Comparison of ENCODE assay signal across 12 cellular contexts in the genomic region with DNA sequence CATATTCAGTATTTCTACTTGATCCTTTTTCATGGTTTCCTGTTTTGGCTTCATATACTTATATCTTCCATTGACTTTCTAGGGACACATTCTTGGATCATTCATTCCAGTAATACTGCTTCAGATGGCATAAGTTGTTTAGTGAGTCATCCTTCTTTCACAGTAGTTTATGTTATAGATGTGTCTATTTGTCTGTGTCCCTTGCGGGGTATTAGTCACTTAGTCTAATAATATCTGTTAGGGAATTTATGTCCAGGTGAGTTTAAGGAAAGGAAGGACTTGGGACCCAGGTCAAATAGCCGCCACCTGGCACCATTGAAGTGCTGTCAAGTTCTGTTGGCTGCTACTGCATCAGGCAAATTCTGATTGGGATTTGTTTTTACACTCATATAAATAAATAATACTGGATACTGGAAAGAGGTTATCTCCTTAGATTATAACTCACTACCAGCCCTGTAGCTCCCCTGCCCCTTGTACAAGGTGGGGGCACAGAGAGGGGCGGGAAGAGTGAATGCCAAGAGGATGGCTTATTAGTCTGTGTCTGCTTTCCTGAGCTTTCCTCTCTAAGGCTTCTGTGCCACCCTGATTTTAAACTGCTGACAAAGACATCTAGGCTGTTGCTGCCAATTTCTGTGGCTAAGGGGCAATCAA.
A peak's percentile ranks its signal among the peaks of the same experiment; 100 is the strongest.
DNase-seq lines count a peak whose midpoint lies in the region; ATAC-seq, FAIRE-seq and TF ChIP-seq lines count a peak whose summit lies in the region.
"Had no signal": no experiment of that assay in that cellular context is flagged by ENCODE, and none has a peak within 500 bp of the region (broad histone marks: within the 10 kb centered on the region; RNA-seq: fewer than 3 reads in every experiment).

No MANE protein-coding gene starts in this region.

- no TSS peak for BruUV-seq in HepG2 (replicated peaks; lab: Mats Ljungman, UMichigan)

- no peak overlapping the region for H3K4me3 Mint-ChIP-seq in activated CD4-positive, alpha-beta memory T cell treated with anti-CD3 and anti-CD28 coated beads for 36 hours

- TF ChIP-seq POLR2A in HepG2 (IDR thresholded peaks at IDR 0.05; ENCODE audit: insufficient read depth in 1 of 2, low read depth in 2 of 2, low read length in 2 of 2) = no peak
- TF ChIP-seq POLR2A in right lobe of liver (IDR thresholded peaks at IDR 0.05) = no peak

- ATAC-seq in HepG2 = peak; percentile 52
- no peak for ATAC-seq in right lobe of liver
- peak; percentile 99 for ATAC-seq in foreskin keratinocyte

- no peak overlapping the region for H3K9ac ChIP-seq in HepG2 (ENCODE audit: insufficient read depth, low read depth, low read length)

- H3K9me3 Mint-ChIP-seq in activated CD4-positive, alpha-beta memory T cell treated with anti-CD3 and anti-CD28 coated beads for 36 hours = no peaks in the 10 kb centered on the region

- no peaks in the 10 kb centered on the region for H3K27me3 Mint-ChIP-seq in activated CD4-positive, alpha-beta memory T cell treated with anti-CD3 and anti-CD28 coated beads for 36 hours

- H3K36me3 ChIP-seq in HepG2 (replicated peaks in 1 of 2; ENCODE audit: control insufficient read depth in 1 of 2, insufficient read depth in 2 of 2, low read length in 2 of 2) = 0 out of 5 replicates have a peak, but pooled peaks cover 0 to 4% of the 10 kb centered on the region in 2 experiments
- no peaks in the 10 kb centered on the region for H3K36me3 ChIP-seq in right lobe of liver
- H3K36me3 ChIP-seq: tibial artery had no signal

- H4K20me1 ChIP-seq in HepG2 (ENCODE audit: insufficient read depth, low read length) = peaks cover 3% of the 10 kb centered on the region; the same call in 1 of the 2 replicates

- peak overlapping the region; percentile 78 for H3K27ac Mint-ChIP-seq in activated CD4-positive, alpha-beta memory T cell treated with anti-CD3 and anti-CD28 coated beads for 36 hours

- DNase-seq in HepG2 (ENCODE audit: low spot score) (peak; percentile 50), right lobe of liver (no peak), foreskin keratinocyte (peak; percentile 48 to 73), NOMO-1 treated with dmso at 0.1 percent for 144 hours (lab: John Stamatoyannopoulos, UW; ENCODE audit: unreplicated experiment) (no peak), superior temporal gyrus (ENCODE audit: extremely low spot score) (no peak)
- DNase-seq in activated CD4-positive, alpha-beta memory T cell treated with anti-CD3 and anti-CD28 coated beads for 36 hours = no peak
- DNase-seq in stimulated activated CD4-positive, alpha-beta T cell treated with anti-CD3 and anti-CD28 coated beads, Interleukin-4, amount 100 ng/mL, for 4 hours = no peak
- DNase-seq in stimulated activated CD8-positive, alpha-beta memory T cell treated with anti-CD3 and anti-CD28 coated beads, Interleukin-4, amount 100 ng/mL, for 48 hours = no peak
- DNase-seq: kidney glomerular epithelial cell, NCI-H2171, spleen, tibial artery had no signal

- in situ Hi-C loops in HepG2 (cut with HindIII; ENCODE audit: extremely low pct_ligation_motif_present, low pct_unique_long_range_greater_than_20kb) = no loop called here

- H3K4me1 Mint-ChIP-seq in activated CD4-positive, alpha-beta memory T cell treated with anti-CD3 and anti-CD28 coated beads for 36 hours (ENCODE audit: low read depth) = peaks cover 62% of the 10 kb centered on the region

- H3K27ac ChIP-seq in HepG2 (ENCODE audit: extremely low read length, insufficient read depth, low read length) (no peak overlapping the region), right lobe of liver (no peak overlapping the region), foreskin keratinocyte (no peak overlapping the region)
- H3K27ac ChIP-seq: tibial artery had no signal

- POLR2A ChIA-PET in HepG2 (lab: Yijun Ruan, JAX) = no interaction called here
- POLR2A ChIA-PET in activated CD4-positive, alpha-beta memory T cell treated with anti-CD3 and anti-CD28 coated beads for 36 hours (lab: Charles Lee) = no interaction called here

- H2AFZ ChIP-seq in HepG2 (ENCODE audit: low read length) = no peak overlapping the region

- intact Hi-C loops in HepG2 (cut with micrococcal nuclease; ENCODE audit: unreplicated experiment) (no loop called here), right lobe of liver (cut with DNase I) (no loop called here)
- intact Hi-C loops in activated CD4-positive, alpha-beta memory T cell treated with anti-CD3 and anti-CD28 coated beads for 36 hours (cut with micrococcal nuclease) = loop anchor here (1.0 kb wide), 1 partner anchor 29 kb away; no protein-coding TSS in a partner anchor

- H3K36me3 Mint-ChIP-seq in activated CD4-positive, alpha-beta memory T cell treated with anti-CD3 and anti-CD28 coated beads for 36 hours = peaks cover 23% of the 10 kb centered on the region

- no peak for FAIRE-seq in HepG2 (lab: Jason Lieb, UNC)

- no peak for TF ChIP-seq RAD21 in HepG2 (CRISPR knock-in tag; IDR thresholded peaks at IDR 0.05)

- CTCF ChIA-PET in HepG2 (lab: Yijun Ruan, JAX; ENCODE audit: low intra/inter-chr PET ratio, low total read pairs) = no interaction called here
- CTCF ChIA-PET in activated CD4-positive, alpha-beta memory T cell treated with anti-CD3 and anti-CD28 coated beads for 36 hours (lab: Charles Lee) = interaction anchor here (1.1 kb wide), 1 partner anchor 54 kb away, joined by 4 read pairs; no protein-coding TSS in a partner anchor

- H3K9me3 ChIP-seq in HepG2 (ENCODE audit: low read length) = no peaks in the 10 kb centered on the region
- H3K9me3 ChIP-seq in right lobe of liver = no peaks in the 10 kb centered on the region
- H3K9me3 ChIP-seq: tibial artery had no signal

- 92% methylated on average over 3 of the region's 3 CpGs for WGBS in HepG2 (ENCODE audit: low lambda C conversion rate)
- 90% methylated on average over 3 of the region's 3 CpGs for WGBS in right lobe of liver (ENCODE audit: insufficient coverage, low coverage, low lambda C conversion rate, missing lambda C conversion rate)

- TF ChIP-seq CTCF in HepG2 (CRISPR knock-in tag; IDR thresholded peaks at IDR 0.05) = no peak
- no peak for TF ChIP-seq CTCF in right lobe of liver (IDR thresholded peaks at IDR 0.05)
- TF ChIP-seq CTCF in foreskin keratinocyte (conservative IDR thresholded peaks at IDR 0.05) = no peak

- TF ChIP-seq EP300 in HepG2 (IDR thresholded peaks at IDR 0.05; ENCODE audit: low read depth in 2 of 2, low read length in 2 of 2) (no peak), HepG2 (CRISPR knock-in tag; IDR thresholded peaks at IDR 0.05; ENCODE audit: borderline replicate concordance) (no peak)

- H3K4me1 ChIP-seq in HepG2 (ENCODE audit: insufficient read depth, low read length) = no peaks in the 10 kb centered on the region; the same call in 1 of the 2 replicates
- no peaks in the 10 kb centered on the region for H3K4me1 ChIP-seq in right lobe of liver
- H3K4me1 ChIP-seq in foreskin keratinocyte = peaks cover 23% of the 10 kb centered on the region

- no peak overlapping the region for H3K4me2 ChIP-seq in HepG2 (ENCODE audit: low read depth, low read length)

- H3K27me3 ChIP-seq in HepG2 (ENCODE audit: control insufficient read depth in 1 of 2, insufficient read depth in 2 of 2, low read length in 2 of 2) (no peaks in the 10 kb centered on the region), right lobe of liver (no peaks in the 10 kb centered on the region), foreskin keratinocyte (no peaks in the 10 kb centered on the region)
- H3K27me3 ChIP-seq: spleen, tibial artery had no signal

- H3K79me2 ChIP-seq in HepG2 (ENCODE audit: insufficient read depth, low read length) = peaks cover 33% of the 10 kb centered on the region

- H3K4me3 ChIP-seq in HepG2 (replicated peaks in 1 of 3; ENCODE audit: insufficient read depth in 1 of 3, low read depth in 2 of 3, low read length in 3 of 3) (no peak overlapping the region), right lobe of liver (no peak overlapping the region)
- H3K4me3 ChIP-seq: spleen, tibial artery had no signal

TF ChIP-seq in HepG2, 621 proteins besides CTCF, POLR2A, EP300 and RAD21 (continues in another document):
- TF ChIP-seq, protein P1, sequence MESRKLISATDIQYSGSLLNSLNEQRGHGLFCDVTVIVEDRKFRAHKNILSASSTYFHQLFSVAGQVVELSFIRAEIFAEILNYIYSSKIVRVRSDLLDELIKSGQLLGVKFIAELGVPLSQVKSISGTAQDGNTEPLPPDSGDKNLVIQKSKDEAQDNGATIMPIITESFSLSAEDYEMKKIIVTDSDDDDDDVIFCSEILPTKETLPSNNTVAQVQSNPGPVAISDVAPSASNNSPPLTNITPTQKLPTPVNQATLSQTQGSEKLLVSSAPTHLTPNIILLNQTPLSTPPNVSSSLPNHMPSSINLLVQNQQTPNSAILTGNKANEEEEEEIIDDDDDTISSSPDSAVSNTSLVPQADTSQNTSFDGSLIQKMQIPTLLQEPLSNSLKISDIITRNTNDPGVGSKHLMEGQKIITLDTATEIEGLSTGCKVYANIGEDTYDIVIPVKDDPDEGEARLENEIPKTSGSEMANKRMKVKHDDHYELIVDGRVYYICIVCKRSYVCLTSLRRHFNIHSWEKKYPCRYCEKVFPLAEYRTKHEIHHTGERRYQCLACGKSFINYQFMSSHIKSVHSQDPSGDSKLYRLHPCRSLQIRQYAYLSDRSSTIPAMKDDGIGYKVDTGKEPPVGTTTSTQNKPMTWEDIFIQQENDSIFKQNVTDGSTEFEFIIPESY (CRISPR knock-in tag; IDR thresholded peaks at IDR 0.05) = peak; percentile 93
- TF ChIP-seq, protein P2, sequence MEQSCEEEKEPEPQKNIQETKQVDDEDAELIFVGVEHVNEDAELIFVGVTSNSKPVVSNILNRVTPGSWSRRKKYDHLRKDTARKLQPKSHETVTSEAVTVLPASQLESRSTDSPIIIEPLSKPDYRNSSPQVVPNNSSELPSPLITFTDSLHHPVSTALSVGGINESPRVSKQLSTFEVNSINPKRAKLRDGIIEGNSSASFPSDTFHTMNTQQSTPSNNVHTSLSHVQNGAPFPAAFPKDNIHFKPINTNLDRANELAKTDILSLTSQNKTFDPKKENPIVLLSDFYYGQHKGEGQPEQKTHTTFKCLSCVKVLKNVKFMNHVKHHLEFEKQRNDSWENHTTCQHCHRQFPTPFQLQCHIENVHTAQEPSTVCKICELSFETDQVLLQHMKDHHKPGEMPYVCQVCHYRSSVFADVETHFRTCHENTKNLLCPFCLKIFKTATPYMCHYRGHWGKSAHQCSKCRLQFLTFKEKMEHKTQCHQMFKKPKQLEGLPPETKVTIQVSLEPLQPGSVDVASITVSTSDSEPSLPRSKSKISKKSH (CRISPR knock-in tag; IDR thresholded peaks at IDR 0.05; ENCODE audit: borderline replicate concordance) = no peak
- TF ChIP-seq ZMYM4 (CRISPR knock-in tag; IDR thresholded peaks at IDR 0.05) (no peak), KDM5B (CRISPR knock-in tag; IDR thresholded peaks at IDR 0.05; ENCODE audit: borderline replicate concordance) (no peak), ZNF780A (CRISPR knock-in tag; IDR thresholded peaks at IDR 0.05) (no peak), CEBPG (CRISPR knock-in tag; IDR thresholded peaks at IDR 0.05) (no peak), BCL6 (CRISPR knock-in tag; IDR thresholded peaks at IDR 0.05) (peak; percentile 71), ZFP36L1 (CRISPR knock-in tag; IDR thresholded peaks at IDR 0.05) (no peak)
- TF ChIP-seq, protein P3, sequence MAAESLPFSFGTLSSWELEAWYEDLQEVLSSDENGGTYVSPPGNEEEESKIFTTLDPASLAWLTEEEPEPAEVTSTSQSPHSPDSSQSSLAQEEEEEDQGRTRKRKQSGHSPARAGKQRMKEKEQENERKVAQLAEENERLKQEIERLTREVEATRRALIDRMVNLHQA (CRISPR knock-in tag; IDR thresholded peaks at IDR 0.05) = no peak

Comparison
In these comparisons a context has a peak if more than half of its experiments do, and no peak if none do; other contexts are left out.
1. ATAC-seq: peak in HepG2 (single experiment) and foreskin keratinocyte (single experiment); none in right lobe of liver (0 of 4).
2. DNase-seq: peak in HepG2 (single experiment) and foreskin keratinocyte (2 of 2); none in right lobe of liver (0 of 3), activated CD4-positive, alpha-beta memory T cell treated with anti-CD3 and anti-CD28 coated beads for 36 hours (single experiment), stimulated activated CD4-positive, alpha-beta T cell treated with anti-CD3 and anti-CD28 coated beads, Interleukin-4, amount 100 ng/mL, for 4 hours (0 of 2), NOMO-1 treated with dmso at 0.1 percent for 144 hours (single experiment), stimulated activated CD8-positive, alpha-beta memory T cell treated with anti-CD3 and anti-CD28 coated beads, Interleukin-4, amount 100 ng/mL, for 48 hours (single experiment) and superior temporal gyrus (single experiment).